Comparison of ENCODE assay signal across 20 cellular contexts in genomic region chr3:10747341-10747740, GRCh38.
DNase-seq lines count a peak whose midpoint lies in the region; ATAC-seq, FAIRE-seq and TF ChIP-seq lines count a peak whose summit lies in the region.
"Had no signal": no experiment of that assay in that cellular context is flagged by ENCODE, and none has a peak within 500 bp of the region (broad histone marks: within the 10 kb centered on the region; RNA-seq: fewer than 3 reads in every experiment).

No MANE protein-coding gene starts in this region.

- H3K9me3 Mint-ChIP-seq in activated CD8-positive, alpha-beta T cell treated with anti-CD3 and anti-CD28 coated beads, Interleukin-2, amount 10 ng/mL, durations not matched to agents 7 days and 5 days (ENCODE audit: insufficient read depth), result no peaks in the 10 kb centered on the region
- H3K9me3 Mint-ChIP-seq: CD4-positive, alpha-beta memory T cell; H9; HFFc6 had no signal

- DNase-seq in NCI-H2171 treated with DMSO at 0.1 percent for 48 hours (lab: John Stamatoyannopoulos, UW) (peak; percentile 62), NCI-H2171 (lab: John Stamatoyannopoulos, UW) (no peak), A549 (ENCODE audit: low read depth in 1 of 2, low spot score in 1 of 2) (no peak)
- DNase-seq in activated CD4-positive, alpha-beta T cell treated with anti-CD3 and anti-CD28 coated beads, Interleukin-2, amount 50 U/mL, for 1 hour, result no peak
- no peak for DNase-seq in activated CD8-positive, alpha-beta T cell treated with anti-CD3 and anti-CD28 coated beads, Interleukin-2, amount 10 ng/mL, durations not matched to agents 7 days and 5 days
- DNase-seq: 8988T; C1 segment of cervical spinal cord; Calu3; CD4-positive, alpha-beta memory T cell; COR-L47; DMS53; DMS79 treated with DMSO at 0.1 percent for 48 hours; GF-D8; GM23248; H9; HFFc6 had no signal

- H3K36me3 Mint-ChIP-seq in activated CD8-positive, alpha-beta T cell treated with anti-CD3 and anti-CD28 coated beads, Interleukin-2, amount 10 ng/mL, durations not matched to agents 7 days and 5 days (ENCODE audit: low read depth), result no peaks in the 10 kb centered on the region
- H3K36me3 Mint-ChIP-seq: CD4-positive, alpha-beta memory T cell had no signal

- no peak overlapping the region for H3K4me3 Mint-ChIP-seq in activated CD8-positive, alpha-beta T cell treated with anti-CD3 and anti-CD28 coated beads, Interleukin-2, amount 10 ng/mL, durations not matched to agents 7 days and 5 days
- H3K4me3 Mint-ChIP-seq: CD4-positive, alpha-beta memory T cell; H9; HFFc6 had no signal

- no peak for FAIRE-seq in A549 (lab: Jason Lieb, UNC)
- FAIRE-seq: GM12891, GM18507 had no signal

- TF ChIP-seq RAD21 in A549 (conservative IDR thresholded peaks at IDR 0.05 in 1 of 2, IDR thresholded peaks at IDR 0.05 in 1 of 2), result no peak

- H3K9me3 ChIP-seq in A549 (no peaks in the 10 kb centered on the region), HEK293 (ENCODE audit: control insufficient read depth, insufficient read depth, low read depth, low read length) (no peaks in the 10 kb centered on the region)

- TF ChIP-seq EP300 in A549 (IDR thresholded peaks at IDR 0.05), result no peak

- ATAC-seq in A549, result no peak
- ATAC-seq in activated CD8-positive, alpha-beta T cell treated with anti-CD3 and anti-CD28 coated beads, Interleukin-2, amount 10 ng/mL, durations not matched to agents 7 days and 5 days, result no peak
- ATAC-seq: HCT116 had no signal

- no peaks in the 10 kb centered on the region for H3K36me3 ChIP-seq in HEK293 (ENCODE audit: control insufficient read depth in 2 of 2, insufficient read depth in 1 of 2, low read length in 2 of 2)

- H3K4me2 ChIP-seq in A549, result no peak overlapping the region

- no peak overlapping the region for H3K27ac ChIP-seq in A549
- H3K27ac ChIP-seq in HEK293 (ENCODE audit: extremely low read depth, low read depth, low read length), result no peak overlapping the region
- H3K27ac ChIP-seq: GM23248 had no signal

- H3K27me3 Mint-ChIP-seq in activated CD8-positive, alpha-beta T cell treated with anti-CD3 and anti-CD28 coated beads, Interleukin-2, amount 10 ng/mL, durations not matched to agents 7 days and 5 days (ENCODE audit: low read depth), result peaks cover 3% of the 10 kb centered on the region

- TF ChIP-seq CTCF in A549 (IDR thresholded peaks at IDR 0.05) (no peak), HEK293 (tag by site-specific recombination; IDR thresholded peaks at IDR 0.05) (no peak)

- H3K4me1 ChIP-seq in A549 (no peaks in the 10 kb centered on the region), HEK293 (ENCODE audit: control insufficient read depth, insufficient read depth, low read length) (no peaks in the 10 kb centered on the region; the same call in 1 of the 2 replicates)

- WGBS in A549 (ENCODE audit: missing lambda C conversion rate), result 33% methylated on average over 6 of the region's 6 CpGs

- POLR2A ChIA-PET in A549 (lab: Yijun Ruan, JAX), result no interaction called here
- POLR2A ChIA-PET in HEK293 (lab: Yijun Ruan, JAX), result no interaction called here
- POLR2A ChIA-PET in activated CD8-positive, alpha-beta T cell treated with anti-CD3 and anti-CD28 coated beads, Interleukin-2, amount 10 ng/mL, durations not matched to agents 7 days and 5 days (lab: Charles Lee), result no interaction called here

- H3K27ac Mint-ChIP-seq in activated CD8-positive, alpha-beta T cell treated with anti-CD3 and anti-CD28 coated beads, Interleukin-2, amount 10 ng/mL, durations not matched to agents 7 days and 5 days, result no peak overlapping the region
- H3K27ac Mint-ChIP-seq: CD4-positive, alpha-beta memory T cell; H9; HFFc6 had no signal

- H3K4me1 Mint-ChIP-seq in activated CD8-positive, alpha-beta T cell treated with anti-CD3 and anti-CD28 coated beads, Interleukin-2, amount 10 ng/mL, durations not matched to agents 7 days and 5 days (ENCODE audit: low read depth), result no peaks in the 10 kb centered on the region
- H3K4me1 Mint-ChIP-seq: CD4-positive, alpha-beta memory T cell had no signal

- H3K4me3 ChIP-seq in A549 (no peak overlapping the region), HEK293 (ENCODE audit: low read depth, low read length) (no peak overlapping the region)
- H3K4me3 ChIP-seq: GM23248 had no signal

- no peak for TF ChIP-seq POLR2A in A549 (IDR thresholded peaks at IDR 0.05; ENCODE audit: low read length)

- CTCF ChIA-PET in A549 (lab: Yijun Ruan, JAX), result interaction anchor here (0.6 to 4.0 kb wide), 6 partner anchors 8 to 588 kb away, joined by 3 to 54 read pairs (median 10); no protein-coding TSS in a partner anchor
- CTCF ChIA-PET in HEK293 (lab: Yijun Ruan, JAX), result interaction anchor here (0.9 to 3.9 kb wide), 6 partner anchors 8 to 198 kb away, joined by 3 to 34 read pairs (median 5); no protein-coding TSS in a partner anchor
- CTCF ChIA-PET in activated CD8-positive, alpha-beta T cell treated with anti-CD3 and anti-CD28 coated beads, Interleukin-2, amount 10 ng/mL, durations not matched to agents 7 days and 5 days (lab: Charles Lee), result interaction anchor here (1.0 to 1.5 kb wide), 3 partner anchors 8 to 313 kb away, joined by 3 to 6 read pairs (median 3); no protein-coding TSS in a partner anchor

TF ChIP-seq in A549, 52 proteins besides CTCF, POLR2A, EP300 and RAD21:
- TF ChIP-seq RNF2 (IDR thresholded peaks at IDR 0.05; ENCODE audit: borderline replicate concordance, low read depth) (peak; percentile 66; the same call in 1 of the 2 replicates), MYC (IDR thresholded peaks at IDR 0.05; ENCODE audit: borderline replicate concordance, low read length) (no peak), BHLHE40 (IDR thresholded peaks at IDR 0.05; ENCODE audit: low read depth, low read length) (no peak)

TF ChIP-seq in HEK293, 187 proteins besides CTCF, POLR2A, EP300 and RAD21:
- peak; percentile 82 for TF ChIP-seq PRDM1 (tag by site-specific recombination; IDR thresholded peaks at IDR 0.05)
- TF ChIP-seq, protein P1, sequence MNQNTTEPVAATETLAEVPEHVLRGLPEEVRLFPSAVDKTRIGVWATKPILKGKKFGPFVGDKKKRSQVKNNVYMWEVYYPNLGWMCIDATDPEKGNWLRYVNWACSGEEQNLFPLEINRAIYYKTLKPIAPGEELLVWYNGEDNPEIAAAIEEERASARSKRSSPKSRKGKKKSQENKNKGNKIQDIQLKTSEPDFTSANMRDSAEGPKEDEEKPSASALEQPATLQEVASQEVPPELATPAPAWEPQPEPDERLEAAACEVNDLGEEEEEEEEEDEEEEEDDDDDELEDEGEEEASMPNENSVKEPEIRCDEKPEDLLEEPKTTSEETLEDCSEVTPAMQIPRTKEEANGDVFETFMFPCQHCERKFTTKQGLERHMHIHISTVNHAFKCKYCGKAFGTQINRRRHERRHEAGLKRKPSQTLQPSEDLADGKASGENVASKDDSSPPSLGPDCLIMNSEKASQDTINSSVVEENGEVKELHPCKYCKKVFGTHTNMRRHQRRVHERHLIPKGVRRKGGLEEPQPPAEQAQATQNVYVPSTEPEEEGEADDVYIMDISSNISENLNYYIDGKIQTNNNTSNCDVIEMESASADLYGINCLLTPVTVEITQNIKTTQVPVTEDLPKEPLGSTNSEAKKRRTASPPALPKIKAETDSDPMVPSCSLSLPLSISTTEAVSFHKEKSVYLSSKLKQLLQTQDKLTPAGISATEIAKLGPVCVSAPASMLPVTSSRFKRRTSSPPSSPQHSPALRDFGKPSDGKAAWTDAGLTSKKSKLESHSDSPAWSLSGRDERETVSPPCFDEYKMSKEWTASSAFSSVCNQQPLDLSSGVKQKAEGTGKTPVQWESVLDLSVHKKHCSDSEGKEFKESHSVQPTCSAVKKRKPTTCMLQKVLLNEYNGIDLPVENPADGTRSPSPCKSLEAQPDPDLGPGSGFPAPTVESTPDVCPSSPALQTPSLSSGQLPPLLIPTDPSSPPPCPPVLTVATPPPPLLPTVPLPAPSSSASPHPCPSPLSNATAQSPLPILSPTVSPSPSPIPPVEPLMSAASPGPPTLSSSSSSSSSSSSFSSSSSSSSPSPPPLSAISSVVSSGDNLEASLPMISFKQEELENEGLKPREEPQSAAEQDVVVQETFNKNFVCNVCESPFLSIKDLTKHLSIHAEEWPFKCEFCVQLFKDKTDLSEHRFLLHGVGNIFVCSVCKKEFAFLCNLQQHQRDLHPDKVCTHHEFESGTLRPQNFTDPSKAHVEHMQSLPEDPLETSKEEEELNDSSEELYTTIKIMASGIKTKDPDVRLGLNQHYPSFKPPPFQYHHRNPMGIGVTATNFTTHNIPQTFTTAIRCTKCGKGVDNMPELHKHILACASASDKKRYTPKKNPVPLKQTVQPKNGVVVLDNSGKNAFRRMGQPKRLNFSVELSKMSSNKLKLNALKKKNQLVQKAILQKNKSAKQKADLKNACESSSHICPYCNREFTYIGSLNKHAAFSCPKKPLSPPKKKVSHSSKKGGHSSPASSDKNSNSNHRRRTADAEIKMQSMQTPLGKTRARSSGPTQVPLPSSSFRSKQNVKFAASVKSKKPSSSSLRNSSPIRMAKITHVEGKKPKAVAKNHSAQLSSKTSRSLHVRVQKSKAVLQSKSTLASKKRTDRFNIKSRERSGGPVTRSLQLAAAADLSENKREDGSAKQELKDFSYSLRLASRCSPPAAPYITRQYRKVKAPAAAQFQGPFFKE (tag by site-specific recombination; IDR thresholded peaks at IDR 0.05; ENCODE audit: borderline replicate concordance), result no peak
